ENCODE assay signal across 8 cellular contexts in the genomic region with DNA sequence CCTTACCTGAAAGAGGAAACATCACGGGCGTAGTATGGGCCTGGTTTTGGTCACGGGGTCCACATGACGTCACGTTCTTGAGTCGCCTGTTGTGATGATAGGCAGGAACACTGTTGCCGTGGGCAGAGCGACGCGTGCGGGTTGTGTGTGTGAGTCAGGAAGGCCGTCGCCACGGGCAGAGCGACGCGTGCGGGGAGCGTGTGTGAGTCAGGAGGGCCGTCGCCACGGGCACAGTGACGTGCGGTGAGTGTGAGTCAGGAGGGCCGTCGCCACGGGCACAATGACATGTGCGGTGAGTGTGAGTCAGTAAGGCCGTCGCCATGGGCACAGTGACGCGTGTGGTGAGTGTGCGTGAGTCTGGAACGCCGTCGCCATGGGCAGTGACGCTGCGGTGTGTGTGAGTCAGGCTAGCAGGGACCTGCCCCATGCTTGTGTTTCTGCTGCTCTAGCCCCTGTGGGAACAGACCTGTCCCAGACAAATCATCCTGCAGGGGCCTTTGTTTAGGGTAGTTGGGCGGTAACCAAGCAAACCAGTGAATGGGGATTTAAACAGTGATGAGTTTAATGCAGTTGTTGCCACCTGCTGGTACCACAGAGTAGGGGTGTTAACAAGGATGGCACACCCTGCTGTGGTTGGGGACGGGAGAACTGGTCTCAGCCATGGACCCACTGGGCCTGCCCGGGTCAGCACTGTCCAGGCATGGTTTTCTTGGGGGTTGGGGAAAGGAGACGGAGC. TPM values are rescaled to one million over a fixed set of nuclear protein-coding genes. Genes with fewer than 3 reads are reported as not detected.
DNase-seq lines count a peak whose midpoint lies in the region; ATAC-seq, FAIRE-seq and TF ChIP-seq lines count a peak whose summit lies in the region.

No MANE protein-coding gene starts in this region.

- in situ Hi-C loops in K562 (cut with MboI): no loop called here

- peaks cover 0 to 9% of the 10 kb centered on the region in 2 experiments; a peak in 1 of 5 replicates for H3K4me1 ChIP-seq in K562 (replicated peaks in 1 of 2; ENCODE audit: control insufficient read depth in 2 of 2, insufficient read depth in 2 of 2, low read length in 2 of 2)

- H3K36me3 ChIP-seq in K562 (ENCODE audit: control insufficient read depth, insufficient read depth, low read length): peaks cover 95% of the 10 kb centered on the region; the same call in 2 of the 3 replicates

- H3K79me2 ChIP-seq in K562 (ENCODE audit: control insufficient read depth, insufficient read depth, low read length): no peaks in the 10 kb centered on the region

- peaks cover 5% of the 10 kb centered on the region; the same call in 1 of the 2 replicates for H4K20me1 ChIP-seq in K562 (replicated peaks; ENCODE audit: control insufficient read depth, insufficient read depth, low read length)

- no peaks in the 10 kb centered on the region for H3K9me1 ChIP-seq in K562 (ENCODE audit: control insufficient read depth, insufficient read depth, low read length)

- no TSS peak for BruUV-seq in K562 (replicated peaks; lab: Mats Ljungman, UMichigan)

- no peak overlapping the region for H3K9ac ChIP-seq in K562 (ENCODE audit: insufficient read depth in 1 of 2, low read depth in 2 of 2, low read length in 2 of 2)

- ATAC-seq in T-helper 17 cell (peak; percentile 87), K562 (no peak), natural killer cell (peak in 2 of 3 donors; percentile 48 to 61), GM19452 (IDR thresholded peaks at IDR 0.05; ENCODE audit: unreplicated experiment) (no peak), GM18498 (IDR thresholded peaks at IDR 0.05; ENCODE audit: unreplicated experiment) (no peak), GM21619 (IDR thresholded peaks at IDR 0.05; ENCODE audit: unreplicated experiment) (no peak)

- peak overlapping the region; percentile 98 for H3K27ac Mint-ChIP-seq in T-helper 17 cell
- no peak overlapping the region for H3K27ac Mint-ChIP-seq in natural killer cell
- H3K27ac Mint-ChIP-seq in type B pancreatic cell: no peak overlapping the region

- DNase-seq in HK-2 (ENCODE audit: unreplicated experiment): peak; percentile 70
- DNase-seq in T-helper 17 cell: peak; percentile 72 to 83 (median 78)
- DNase-seq in K562 (ENCODE audit: extremely low read depth in 1 of 4, low spot score in 3 of 4): no peak
- no peak for DNase-seq in natural killer cell
- DNase-seq in type B pancreatic cell (ENCODE audit: extremely low spot score, unreplicated experiment): no peak

- TF ChIP-seq EP300 in K562 (IDR thresholded peaks at IDR 0.05; ENCODE audit: low read length): no peak

- H3K36me3 Mint-ChIP-seq in T-helper 17 cell (ENCODE audit: low read depth) (peaks cover 2% of the 10 kb centered on the region), natural killer cell (no peaks in the 10 kb centered on the region), type B pancreatic cell (peaks cover 4% of the 10 kb centered on the region)

- H3K27me3 ChIP-seq in K562 (ENCODE audit: control insufficient read depth in 2 of 2, insufficient read depth in 2 of 2, low read length in 2 of 2): no peaks in the 10 kb centered on the region

- H3K9me3 Mint-ChIP-seq in natural killer cell: no peaks in the 10 kb centered on the region
- no peaks in the 10 kb centered on the region for H3K9me3 Mint-ChIP-seq in type B pancreatic cell

- H3K27me3 Mint-ChIP-seq in T-helper 17 cell: no peaks in the 10 kb centered on the region
- H3K27me3 Mint-ChIP-seq in natural killer cell (ENCODE audit: low read depth in 2 of 2): no peaks in the 10 kb centered on the region
- no peaks in the 10 kb centered on the region for H3K27me3 Mint-ChIP-seq in type B pancreatic cell

- no peak for TF ChIP-seq CTCF in K562 (IDR thresholded peaks at IDR 0.05 in 2 of 3, conservative IDR thresholded peaks at IDR 0.05 in 1 of 3; ENCODE audit: insufficient read depth in 2 of 3, low read depth in 1 of 3, low read length in 3 of 3)
- TF ChIP-seq CTCF in natural killer cell (IDR thresholded peaks at IDR 0.05): no peak
- peak; percentile 52 for TF ChIP-seq CTCF in type B pancreatic cell (conservative IDR thresholded peaks at IDR 0.05)

- H2AFZ ChIP-seq in K562 (ENCODE audit: low read depth, low read length): no peak overlapping the region

- FAIRE-seq in K562 (lab: Jason Lieb, UNC): no peak

- TF ChIP-seq RAD21 in K562 (CRISPR knock-in tag; conservative IDR thresholded peaks at IDR 0.05 in 1 of 2, IDR thresholded peaks at IDR 0.05 in 1 of 2): no peak

- TF ChIP-seq POLR2A in K562 (conservative IDR thresholded peaks at IDR 0.05): no peak

- H3K27ac ChIP-seq in K562 (ENCODE audit: extremely low read depth, low read depth, low read length): no peak overlapping the region

- H3K9me3 ChIP-seq in T-helper 17 cell (ENCODE audit: control insufficient read depth, low read length, poor library complexity, severe bottlenecking) (no peaks in the 10 kb centered on the region), K562 (replicated peaks; ENCODE audit: control insufficient read depth, insufficient read depth, low read depth, low read length) (no peaks in the 10 kb centered on the region)

- POLR2A ChIA-PET in K562 (lab: Yijun Ruan, JAX): interaction anchor here (1.1 to 1.3 kb wide), 2 partner anchors 10 to 20 kb away, joined by 3 to 4 read pairs; partner anchors contain the start of genes BRD9 and TRIP13

- H3K4me3 ChIP-seq in K562: no peak overlapping the region

- WGBS in K562 (ENCODE audit: insufficient coverage, low coverage, missing lambda C conversion rate): 94% methylated on average over 34 of the region's 42 CpGs

- H3K4me2 ChIP-seq in K562 (ENCODE audit: insufficient read depth, low read length): no peak overlapping the region

- peak overlapping the region; percentile 90 for H3K4me3 Mint-ChIP-seq in T-helper 17 cell
- no peak overlapping the region for H3K4me3 Mint-ChIP-seq in natural killer cell
- H3K4me3 Mint-ChIP-seq in type B pancreatic cell: no peak overlapping the region

- intact Hi-C loops in K562 (cut with micrococcal nuclease) (no loop called here), natural killer cell (cut with micrococcal nuclease) (no loop called here)

- CTCF ChIA-PET in K562 (lab: Yijun Ruan, JAX; ENCODE audit: low intra/inter-chr PET ratio): no interaction called here

- H3K4me1 Mint-ChIP-seq in T-helper 17 cell (peaks cover 9% of the 10 kb centered on the region), natural killer cell (no peaks in the 10 kb centered on the region), type B pancreatic cell (ENCODE audit: unreplicated experiment) (no peaks in the 10 kb centered on the region)

RNA-seq across cellular contexts. Expression of gene TRIP13, which starts 19.8 kb away (rescaled TPM):
- total RNA-seq in T-helper 17 cell (1 to 10 TPM; 1.0 to 2.6 TPM), K562 (2014; rRNA removed) (48.2 and 68.7 TPM in 2 replicates), K562 (2014; rRNA removed; fragmentation: Illumina TruSeq; extraction: Trizol) (55.2 and 56.8 TPM in 2 replicates), K562 (2015; rRNA removed; fragmentation: Illumina TruSeq; extraction: Trizol) (45.1 and 50.8 TPM in 2 replicates), K562 (2021) (50.0 and 53.2 TPM in 2 replicates), natural killer cell (under 1 TPM; 0.45 to 0.57 (median 0.56) TPM), type B pancreatic cell (ENCODE audit: low replicate concordance) (9.3 and 18.2 TPM in 2 replicates)
- 80.8 and 99.7 TPM in 2 replicates for total RNA-seq in K562 (2011; cell fraction: chromatin; rRNA removed; ENCODE audit: low replicate concordance)
- total RNA-seq in K562 (2011; cell fraction: nucleolus; rRNA removed): 42.2 and 50.7 TPM in 2 replicates
- total RNA-seq in K562 (2011; cell fraction: nucleoplasm; rRNA removed): 38.0 and 41.1 TPM in 2 replicates
- polyA plus RNA-seq in K562 (2011; rRNA removed) (93.2 and 116 TPM in 2 replicates), K562 (2014; fragmentation: Illumina TruSeq; extraction: Trizol) (62.6 and 73.0 TPM in 2 replicates), K562 (2014; fragmentation: Nextera tagmentation; extraction: Ambion mirVana) (10 to 100 TPM; 24.1 to 28.9 TPM), K562 (2014; rRNA removed) (65.2 and 73.4 TPM in 2 replicates)
- polyA plus RNA-seq in K562 (2011; cell fraction: cytosol; rRNA removed): 35.6 and 39.2 TPM in 2 replicates
- polyA plus RNA-seq in K562 (2011; cell fraction: nucleus; rRNA removed): 107 and 115 TPM in 2 replicates
- 39.7 and 46.2 TPM in 2 replicates for polyA plus RNA-seq in K562 (2012)
- polyA minus RNA-seq in K562 (2011; rRNA and poly(A)+ RNA removed): 74.7 and 79.6 TPM in 2 replicates
- polyA minus RNA-seq in K562 (2011; cell fraction: cytosol; rRNA and poly(A)+ RNA removed): 37.0 and 47.0 TPM in 2 replicates
- polyA minus RNA-seq in K562 (2011; cell fraction: nucleus; rRNA and poly(A)+ RNA removed): 20.7 and 35.1 TPM in 2 replicates

RNA-seq across cellular contexts. Expression of gene BRD9, which starts 19.9 kb away (rescaled TPM):
- total RNA-seq in T-helper 17 cell: 100 to 1,000 TPM; 179 to 200 TPM
- total RNA-seq in K562 (2011; cell fraction: chromatin; rRNA removed; ENCODE audit: low replicate concordance): 217 and 274 TPM in 2 replicates
- total RNA-seq in K562 (2011; cell fraction: nucleolus; rRNA removed): 94.6 and 102 TPM in 2 replicates
- total RNA-seq in K562 (2011; cell fraction: nucleoplasm; rRNA removed): 114 and 119 TPM in 2 replicates
- 52.8 and 58.5 TPM in 2 replicates for total RNA-seq in K562 (2014; rRNA removed)
- total RNA-seq in K562 (2014; rRNA removed; fragmentation: Illumina TruSeq; extraction: Trizol): 37.9 and 39.5 TPM in 2 replicates
- 43.1 and 44.9 TPM in 2 replicates for total RNA-seq in K562 (2015; rRNA removed; fragmentation: Illumina TruSeq; extraction: Trizol)
- total RNA-seq in K562 (2021): 62.3 and 68.7 TPM in 2 replicates
- 17.3 and 18.0 TPM in 2 replicates for polyA plus RNA-seq in K562 (2011; rRNA removed)
- 14.1 and 18.3 TPM in 2 replicates for polyA plus RNA-seq in K562 (2011; cell fraction: cytosol; rRNA removed)
- 96.2 and 143 TPM in 2 replicates for polyA plus RNA-seq in K562 (2011; cell fraction: nucleus; rRNA removed)
- 36.5 and 41.6 TPM in 2 replicates for polyA plus RNA-seq in K562 (2012)
- 49.7 and 54.7 TPM in 2 replicates for polyA plus RNA-seq in K562 (2014; fragmentation: Illumina TruSeq; extraction: Trizol)
- 1 to 10 TPM; 2.4 to 3.7 TPM for polyA plus RNA-seq in K562 (2014; fragmentation: Nextera tagmentation; extraction: Ambion mirVana)
- 51.8 and 56.4 TPM in 2 replicates for polyA plus RNA-seq in K562 (2014; rRNA removed)
- polyA minus RNA-seq in K562 (2011; rRNA and poly(A)+ RNA removed): 23.4 and 26.6 TPM in 2 replicates
- 16.0 and 18.9 TPM in 2 replicates for polyA minus RNA-seq in K562 (2011; cell fraction: cytosol; rRNA and poly(A)+ RNA removed)
- 54.1 and 62.2 TPM in 2 replicates for polyA minus RNA-seq in K562 (2011; cell fraction: nucleus; rRNA and poly(A)+ RNA removed)
- 10 to 100 TPM; 59.7 to 80.0 (median 76.0) TPM for total RNA-seq in natural killer cell
- 38.2 and 55.6 TPM in 2 replicates for total RNA-seq in type B pancreatic cell (ENCODE audit: low replicate concordance)

Comparison
In these comparisons a context has a peak if more than half of its experiments do, and no peak if none do; other contexts are left out.
1. DNase-seq: peak in HK-2 (single experiment) and T-helper 17 cell (3 of 3); none in K562 (0 of 4), natural killer cell (single experiment) and type B pancreatic cell (single experiment).
2. ATAC-seq: peak in T-helper 17 cell (single experiment) and natural killer cell (2 of 3); none in K562 (single experiment), GM19452 (single experiment), GM18498 (single experiment) and GM21619 (single experiment).